ENCODE assay signal across 15 cellular contexts in the genomic region with DNA sequence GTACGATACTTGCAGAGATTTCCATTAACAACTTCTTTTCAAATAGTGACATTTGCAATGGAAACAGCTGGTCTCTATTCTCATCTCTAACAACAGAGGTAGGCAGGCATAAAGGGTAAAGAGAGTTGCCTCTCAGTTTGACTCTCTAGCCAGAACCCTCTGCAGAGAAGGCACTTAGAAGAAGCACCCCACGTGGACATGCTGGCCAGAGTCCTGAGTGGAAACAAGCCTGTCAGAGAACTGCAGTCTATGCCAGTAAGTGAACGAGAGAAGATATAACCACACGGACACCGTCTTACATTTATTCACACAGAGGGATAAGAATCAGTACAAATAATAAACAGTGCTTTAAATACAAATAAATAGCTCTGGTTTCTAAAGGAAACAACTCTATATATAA. TPM values are rescaled to one million over a fixed set of nuclear protein-coding genes. Genes with fewer than 3 reads are reported as not detected.
DNase-seq lines count a peak whose midpoint lies in the region; ATAC-seq and TF ChIP-seq lines count a peak whose summit lies in the region.
"Had no signal": no experiment of that assay in that cellular context is flagged by ENCODE, and none has a peak within 500 bp of the region (broad histone marks: within the 10 kb centered on the region; RNA-seq: fewer than 3 reads in every experiment).

No MANE protein-coding gene starts in this region.

- DNase-seq in CD8-positive, alpha-beta T cell = no peak
- DNase-seq in esophagus muscularis mucosa (ENCODE audit: extremely low spot score) (peak; percentile 31), left ventricle myocardium superior (peak; percentile 63), mucosa of gallbladder (ENCODE audit: low spot score) (peak; percentile 30), mesothelial cell of epicardium (ENCODE audit: low spot score in 2 of 2, unreplicated experiment in 2 of 2) (no peak), glomerular visceral epithelial cell (ENCODE audit: extremely low spot score) (no peak)
- DNase-seq: BE2C; Caco-2; CD4-positive, alpha-beta memory T cell; GM23248; IMR-90 had no signal

- peak overlapping the region; percentile 33 for H3K27ac Mint-ChIP-seq in CD8-positive, alpha-beta T cell
- no peak overlapping the region for H3K27ac Mint-ChIP-seq in mesothelial cell of epicardium
- H3K27ac Mint-ChIP-seq: CD4-positive, alpha-beta memory T cell had no signal

- no peak for TF ChIP-seq CTCF in CD8-positive, alpha-beta T cell (IDR thresholded peaks at IDR 0.05)
- TF ChIP-seq CTCF in esophagus muscularis mucosa (IDR thresholded peaks at IDR 0.05) = no peak
- TF ChIP-seq CTCF in mesothelial cell of epicardium (IDR thresholded peaks at IDR 0.05; ENCODE audit: unreplicated experiment) = no peak

- H3K9me3 ChIP-seq in CD8-positive, alpha-beta T cell (ENCODE audit: low read length) = no peaks in the 10 kb centered on the region
- H3K9me3 ChIP-seq in esophagus muscularis mucosa = no peaks in the 10 kb centered on the region
- H3K9me3 ChIP-seq: BE2C, Caco-2 had no signal

- 49% methylated on average over 5 of the region's 5 CpGs for WGBS in esophagus muscularis mucosa

- H3K4me3 ChIP-seq in CD8-positive, alpha-beta T cell (ENCODE audit: low read depth, low read length) = no peak overlapping the region
- no peak overlapping the region for H3K4me3 ChIP-seq in esophagus muscularis mucosa
- H3K4me3 ChIP-seq: GM12878, GM23248 had no signal

- no peak overlapping the region for H3K4me3 Mint-ChIP-seq in CD8-positive, alpha-beta T cell
- H3K4me3 Mint-ChIP-seq in mesothelial cell of epicardium = no peak overlapping the region
- H3K4me3 Mint-ChIP-seq: CD4-positive, alpha-beta memory T cell had no signal

- peaks cover 58% of the 10 kb centered on the region for H3K36me3 Mint-ChIP-seq in CD8-positive, alpha-beta T cell
- peaks cover 27% of the 10 kb centered on the region for H3K36me3 Mint-ChIP-seq in mesothelial cell of epicardium

- H3K4me1 ChIP-seq in CD8-positive, alpha-beta T cell (ENCODE audit: insufficient read depth, low read length) = no peaks in the 10 kb centered on the region
- H3K4me1 ChIP-seq in esophagus muscularis mucosa = no peaks in the 10 kb centered on the region
- H3K4me1 ChIP-seq: BE2C, Caco-2 had no signal

- no peak for ATAC-seq in CD8-positive, alpha-beta T cell
- ATAC-seq in left ventricle myocardium superior (peak; percentile 98), GM21367 (IDR thresholded peaks at IDR 0.05; ENCODE audit: unreplicated experiment) (no peak)
- ATAC-seq: GM12878, HCT116 had no signal

- no peaks in the 10 kb centered on the region for H3K9me3 Mint-ChIP-seq in CD8-positive, alpha-beta T cell
- H3K9me3 Mint-ChIP-seq in mesothelial cell of epicardium = no peaks in the 10 kb centered on the region
- H3K9me3 Mint-ChIP-seq: CD4-positive, alpha-beta memory T cell had no signal

- TF ChIP-seq EP300 in esophagus muscularis mucosa (IDR thresholded peaks at IDR 0.05) = no peak

- POLR2A ChIA-PET in CD8-positive, alpha-beta T cell (lab: Charles Lee) = no interaction called here

- H3K27me3 Mint-ChIP-seq in CD8-positive, alpha-beta T cell (ENCODE audit: low read depth) = no peaks in the 10 kb centered on the region
- peaks cover 12% of the 10 kb centered on the region for H3K27me3 Mint-ChIP-seq in mesothelial cell of epicardium (ENCODE audit: low read depth)
- H3K27me3 Mint-ChIP-seq: CD4-positive, alpha-beta memory T cell had no signal

- no peak overlapping the region for H3K27ac ChIP-seq in CD8-positive, alpha-beta T cell (ENCODE audit: low read depth, low read length)
- no peak overlapping the region for H3K27ac ChIP-seq in esophagus muscularis mucosa (replicated peaks in 1 of 4)
- H3K27ac ChIP-seq: C4-2B, GM23248 had no signal

- CTCF ChIA-PET in CD8-positive, alpha-beta T cell (lab: Charles Lee) = no interaction called here

- no peaks in the 10 kb centered on the region for H3K4me1 Mint-ChIP-seq in CD8-positive, alpha-beta T cell (ENCODE audit: low read depth)
- H3K4me1 Mint-ChIP-seq in mesothelial cell of epicardium = no peaks in the 10 kb centered on the region
- H3K4me1 Mint-ChIP-seq: CD4-positive, alpha-beta memory T cell had no signal

- peaks cover 28% of the 10 kb centered on the region for H3K36me3 ChIP-seq in CD8-positive, alpha-beta T cell (ENCODE audit: insufficient read depth, low read length)
- H3K36me3 ChIP-seq in esophagus muscularis mucosa = peaks cover 26 to 67% (median 52%) of the 10 kb centered on the region in 4 donors

- intact Hi-C loops in CD8-positive, alpha-beta T cell (cut with DNase I, micrococcal nuclease) = no loop called here
- intact Hi-C loops in esophagus muscularis mucosa (cut with DNase I) (no loop called here), left ventricle myocardium superior (cut with micrococcal nuclease) (loop anchor here (5.0 kb wide), 1 partner anchor 83 kb away; no protein-coding TSS in a partner anchor)

- TF ChIP-seq POLR2A in esophagus muscularis mucosa (IDR thresholded peaks at IDR 0.05; ENCODE audit: low read depth) = no peak

- no peaks in the 10 kb centered on the region for H3K27me3 ChIP-seq in CD8-positive, alpha-beta T cell (ENCODE audit: insufficient read depth, low read length)
- H3K27me3 ChIP-seq in esophagus muscularis mucosa = no peaks in the 10 kb centered on the region

RNA-seq across cellular contexts. Expression of a gene that starts 11.0 kb away (rescaled TPM):
- total RNA-seq in CD8-positive, alpha-beta T cell = not detected
- total RNA-seq in esophagus muscularis mucosa = 10 to 100 TPM in 2 of 4 donors, 1 to 10 TPM in 2; 2.1 to 16.8 (median 7.1) TPM
- total RNA-seq in left ventricle myocardium superior = 8.0 TPM
- 4.5 TPM for total RNA-seq in mucosa of gallbladder
- 0.09 TPM in 1 of 3 replicates, not detected in the others for total RNA-seq in mesothelial cell of epicardium
- total RNA-seq: CD4-positive, alpha-beta memory T cell; GM12878; GM23248 had no signal

RNA-seq across cellular contexts. Expression of a gene that starts 24.9 kb away (rescaled TPM):
- 10 to 100 TPM; 34.0 to 38.9 TPM for total RNA-seq in CD8-positive, alpha-beta T cell
- total RNA-seq in esophagus muscularis mucosa = 10 to 100 TPM; 10.1 to 14.6 (median 13.3) TPM
- total RNA-seq in left ventricle myocardium superior = 41.8 TPM
- 21.3 TPM for total RNA-seq in mucosa of gallbladder
- total RNA-seq in mesothelial cell of epicardium = 16.7 to 22.1 TPM (median 20.5 TPM) in 3 replicates

RNA-seq across cellular contexts. Expression of a gene that starts 25.0 kb away (rescaled TPM):
- total RNA-seq in CD8-positive, alpha-beta T cell = 10 to 100 TPM; 22.9 to 23.2 TPM
- total RNA-seq in esophagus muscularis mucosa (10 to 100 TPM; 20.5 to 29.2 (median 28.5) TPM), left ventricle myocardium superior (41.3 TPM), mucosa of gallbladder (26.3 TPM), mesothelial cell of epicardium (38.7 to 39.9 TPM (median 39.2 TPM) in 3 replicates)

Comparison
In these comparisons a context has a peak if more than half of its experiments do, and no peak if none do; other contexts are left out.
1. DNase-seq: peak in esophagus muscularis mucosa (single experiment), left ventricle myocardium superior (single experiment) and mucosa of gallbladder (single experiment); none in CD8-positive, alpha-beta T cell (0 of 7), mesothelial cell of epicardium (0 of 2) and glomerular visceral epithelial cell (single experiment).